ENCODE assay signal across 1 cellular context in genomic region chr1:30383131-30383793, GRCh38.
TF ChIP-seq lines count a peak whose summit lies in the region.

No MANE protein-coding gene starts in this region.

TF ChIP-seq in SK-N-SH treated with all-trans-retinoic acid at 6 μM for 48 hours, 23 proteins besides CTCF, POLR2A, EP300 and RAD21 (continued from another document):
- TF ChIP-seq CREB5 (CRISPR knock-in tag; IDR thresholded peaks at IDR 0.05; ENCODE audit: low read depth) (no peak), TOX (CRISPR knock-in tag; IDR thresholded peaks at IDR 0.05; ENCODE audit: borderline replicate concordance) (no peak), ISL1 (CRISPR knock-in tag; IDR thresholded peaks at IDR 0.05) (no peak), ZC3H10 (CRISPR knock-in tag; IDR thresholded peaks at IDR 0.05) (no peak), ARNTL (CRISPR knock-in tag; IDR thresholded peaks at IDR 0.05; ENCODE audit: borderline replicate concordance, low read depth) (no peak)
